10 cellular contexts compared by ENCODE assay signal in the genomic region with DNA sequence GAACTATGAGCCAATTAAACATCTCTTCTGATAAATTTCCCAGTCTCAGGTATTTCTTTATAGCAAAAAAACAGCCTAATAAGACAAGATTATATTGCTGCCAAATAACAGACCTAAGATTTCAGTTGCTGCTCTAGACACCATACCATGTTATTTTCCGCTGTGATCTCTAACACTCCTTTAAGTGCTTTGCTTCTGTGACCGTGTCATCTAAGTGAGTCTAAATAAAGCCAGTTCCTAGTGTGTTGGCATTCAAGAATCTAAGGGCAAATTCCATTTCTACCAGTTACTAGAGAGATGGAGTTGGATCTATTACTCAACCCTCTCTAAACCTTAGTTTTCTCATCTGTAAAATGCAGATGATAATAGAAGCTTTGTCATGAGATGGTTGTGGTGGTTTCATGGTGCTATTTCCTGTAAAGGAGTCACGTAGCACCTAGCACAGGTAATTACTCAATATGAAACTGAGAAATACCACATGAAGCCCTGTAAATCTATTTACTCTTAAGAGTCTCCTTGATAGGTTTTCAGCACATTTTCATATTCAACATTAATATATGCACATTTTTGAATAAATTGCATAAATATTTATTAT.
DNase-seq lines count a peak whose midpoint lies in the region; ATAC-seq and TF ChIP-seq lines count a peak whose summit lies in the region.
"Had no signal": no experiment of that assay in that cellular context is flagged by ENCODE, and none has a peak within 500 bp of the region (broad histone marks: within the 10 kb centered on the region; RNA-seq: fewer than 3 reads in every experiment).

No MANE protein-coding gene starts in this region.

- H3K4me3 ChIP-seq in GM12865 (ENCODE audit: low read depth, low read length) = no peak overlapping the region

- TF ChIP-seq CTCF in GM12865 (IDR thresholded peaks at IDR 0.05; ENCODE audit: insufficient read depth, low read depth, low read length, missing control alignments) = no peak

- H3K4me3 Mint-ChIP-seq in effector memory CD8-positive, alpha-beta T cell = no peak overlapping the region
- H3K4me3 Mint-ChIP-seq: T-helper 17 cell had no signal

- no peak overlapping the region for H3K27ac Mint-ChIP-seq in effector memory CD8-positive, alpha-beta T cell
- H3K27ac Mint-ChIP-seq: T-helper 17 cell had no signal

- DNase-seq in GM12865 (ENCODE audit: low read depth) (peak; percentile 50), DMS79 (lab: John Stamatoyannopoulos, UW) (no peak), HCEC 1CT (no peak)
- no peak for DNase-seq in effector memory CD8-positive, alpha-beta T cell
- DNase-seq in activated naive CD4-positive, alpha-beta T cell treated with Interleukin-2 at 50 U/mL for 16 hours = no peak
- DNase-seq: small intestine, T-helper 17 cell had no signal

- H3K36me3 Mint-ChIP-seq in effector memory CD8-positive, alpha-beta T cell (ENCODE audit: insufficient read depth) = no peaks in the 10 kb centered on the region

- peaks cover 7 to 10% of the 10 kb centered on the region in 2 donors for H3K9me3 Mint-ChIP-seq in effector memory CD8-positive, alpha-beta T cell

- no peaks in the 10 kb centered on the region for H3K4me1 Mint-ChIP-seq in effector memory CD8-positive, alpha-beta T cell (ENCODE audit: low read depth in 2 of 2)
- H3K4me1 Mint-ChIP-seq: T-helper 17 cell had no signal

- ATAC-seq in GM18909 (IDR thresholded peaks at IDR 0.05; ENCODE audit: poor library complexity, unreplicated experiment) (peak; percentile 98), HG02623 (IDR thresholded peaks at IDR 0.05; ENCODE audit: unreplicated experiment) (peak; percentile 75), HG03432 (IDR thresholded peaks at IDR 0.05; ENCODE audit: unreplicated experiment) (peak; percentile 98)
- ATAC-seq in effector memory CD8-positive, alpha-beta T cell (replicated peaks) = no peak
- ATAC-seq: T-helper 17 cell had no signal

- no peaks in the 10 kb centered on the region for H3K27me3 Mint-ChIP-seq in effector memory CD8-positive, alpha-beta T cell
- H3K27me3 Mint-ChIP-seq: T-helper 17 cell had no signal
